In the genomic region with DNA sequence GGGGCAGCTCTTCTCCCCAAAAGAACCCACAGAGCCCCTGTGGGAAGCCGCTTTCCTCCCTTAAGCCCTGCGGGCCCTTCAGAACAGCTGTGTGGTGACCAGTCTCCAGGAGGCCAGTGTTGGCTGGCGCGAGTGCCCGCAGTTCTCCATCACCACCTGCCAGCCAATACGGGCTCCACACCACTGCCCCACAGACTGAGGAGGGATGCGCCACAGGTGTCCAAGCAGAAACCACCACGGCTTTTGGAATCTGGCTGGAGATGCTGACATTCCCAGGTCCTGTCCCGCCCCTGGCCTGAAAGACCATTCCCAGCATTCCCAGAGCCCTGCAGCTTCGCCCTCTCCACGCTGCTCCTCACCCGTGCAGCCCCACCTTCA, we compare ENCODE assay signal across 33 cellular contexts. TPM values are rescaled to one million over a fixed set of nuclear protein-coding genes. Genes with fewer than 3 reads are reported as not detected.
"Had no signal": no experiment of that assay in that cellular context is flagged by ENCODE, and none has a peak within 500 bp of the region (broad histone marks: within the 10 kb centered on the region; RNA-seq: fewer than 3 reads in every experiment).

No MANE protein-coding gene starts in this region.

- H3K36me3 ChIP-seq: colonic mucosa, uterus had no signal

- H3K27ac ChIP-seq: adrenal gland, body of pancreas, colonic mucosa, heart left ventricle, lower lobe of right lung, stomach, tibial artery, uterus, WERI-Rb-1 had no signal

- H3K4me3 Mint-ChIP-seq: activated naive CD4-positive, alpha-beta T cell treated with anti-CD3 and anti-CD28 coated beads for 36 hours; activated naive CD8-positive, alpha-beta T cell treated with anti-CD3 and anti-CD28 coated beads for 36 hours; natural killer cell; stimulated activated memory B cell treated with anti-CD40 and anti-IgM and Interleukin-4, amounts not matched to agents 10 μg/mL and 1 μg/mL and 100 μg/mL, for 72 hours; T-helper 17 cell had no signal

- H3K4me1 Mint-ChIP-seq: natural killer cell; stimulated activated memory B cell treated with anti-CD40 and anti-IgM and Interleukin-4, amounts not matched to agents 10 μg/mL and 1 μg/mL and 100 μg/mL, for 72 hours; T-helper 17 cell had no signal

- DNase-seq: activated CD4-positive, alpha-beta T cell treated with anti-CD3 and anti-CD28 coated beads for 48 hours; activated naive CD4-positive, alpha-beta T cell treated with anti-CD3 and anti-CD28 coated beads for 36 hours; activated naive CD8-positive, alpha-beta T cell treated with anti-CD3 and anti-CD28 coated beads for 36 hours; cerebellar nuclear complex; colonic mucosa; effector memory CD4-positive, alpha-beta T cell; foreskin fibroblast; heart left ventricle; hypothalamus; kidney glomerular epithelial cell; lower lobe of right lung; mesendoderm; natural killer cell; small intestine; stimulated activated CD4-positive, alpha-beta T cell treated with anti-CD3 and anti-CD28 coated beads, Interleukin-4, amount 100 ng/mL, for 24 hours; stomach; T-helper 17 cell; T1000; tibial artery; uterus; WERI-Rb-1 had no signal

- H3K27ac Mint-ChIP-seq: activated naive CD4-positive, alpha-beta T cell treated with anti-CD3 and anti-CD28 coated beads for 36 hours; activated naive CD8-positive, alpha-beta T cell treated with anti-CD3 and anti-CD28 coated beads for 36 hours; natural killer cell; stimulated activated memory B cell treated with anti-CD40 and anti-IgM and Interleukin-4, amounts not matched to agents 10 μg/mL and 1 μg/mL and 100 μg/mL, for 72 hours; T-helper 17 cell had no signal

- H3K4me3 ChIP-seq: adrenal gland, body of pancreas, colonic mucosa, heart left ventricle, lower lobe of right lung, stomach, tibial artery, uterus had no signal

- H3K4me1 ChIP-seq: adrenal gland, body of pancreas, colonic mucosa, lower lobe of right lung, stomach, tibial artery, uterus had no signal

- ATAC-seq: activated CD4-positive, CD25-positive, alpha-beta regulatory T cell treated with anti-CD3 and anti-CD28 coated beads, Interleukin-2, amount 50 U/mL, for 24 hours; body of pancreas; left lobe of liver; lower lobe of right lung; natural killer cell; sciatic nerve; stimulated activated memory B cell treated with anti-CD40 and anti-IgM and Interleukin-4, amounts not matched to agents 10 μg/mL and 1 μg/mL and 100 μg/mL, for 72 hours; T-helper 17 cell had no signal

- H3K9me3 Mint-ChIP-seq: activated naive CD4-positive, alpha-beta T cell treated with anti-CD3 and anti-CD28 coated beads for 36 hours; activated naive CD8-positive, alpha-beta T cell treated with anti-CD3 and anti-CD28 coated beads for 36 hours; natural killer cell; stimulated activated memory B cell treated with anti-CD40 and anti-IgM and Interleukin-4, amounts not matched to agents 10 μg/mL and 1 μg/mL and 100 μg/mL, for 72 hours had no signal

- H3K27me3 Mint-ChIP-seq: activated naive CD8-positive, alpha-beta T cell treated with anti-CD3 and anti-CD28 coated beads for 36 hours; stimulated activated memory B cell treated with anti-CD40 and anti-IgM and Interleukin-4, amounts not matched to agents 10 μg/mL and 1 μg/mL and 100 μg/mL, for 72 hours; T-helper 17 cell had no signal

- FAIRE-seq: endothelial cell of umbilical vein, small intestine had no signal

- H3K27me3 ChIP-seq: adrenal gland, body of pancreas, colonic mucosa, heart left ventricle, stomach, tibial artery, uterus had no signal

- H3K36me3 Mint-ChIP-seq: natural killer cell; stimulated activated memory B cell treated with anti-CD40 and anti-IgM and Interleukin-4, amounts not matched to agents 10 μg/mL and 1 μg/mL and 100 μg/mL, for 72 hours had no signal

- H3K9me3 ChIP-seq: adrenal gland, body of pancreas, colonic mucosa, heart left ventricle, lower lobe of right lung, stomach, tibial artery, uterus had no signal

RNA-seq across cellular contexts. Expression of a gene that starts 12.8 kb away (rescaled TPM):
- total RNA-seq: aorta, left lobe of liver, osteoblast, posterior vena cava, uterus had no signal

RNA-seq across cellular contexts. Expression of a gene that starts 53.1 kb away (rescaled TPM):
- total RNA-seq: activated naive CD4-positive, alpha-beta T cell treated with anti-CD3 and anti-CD28 coated beads for 36 hours; dermis microvascular lymphatic vessel endothelial cell; endothelial cell of umbilical vein; mononuclear cell; natural killer cell; posterior vena cava; T-helper 17 cell had no signal
- polyA plus RNA-seq: endothelial cell of umbilical vein had no signal
